ENCODE assay signal across 20 cellular contexts in the genomic region with DNA sequence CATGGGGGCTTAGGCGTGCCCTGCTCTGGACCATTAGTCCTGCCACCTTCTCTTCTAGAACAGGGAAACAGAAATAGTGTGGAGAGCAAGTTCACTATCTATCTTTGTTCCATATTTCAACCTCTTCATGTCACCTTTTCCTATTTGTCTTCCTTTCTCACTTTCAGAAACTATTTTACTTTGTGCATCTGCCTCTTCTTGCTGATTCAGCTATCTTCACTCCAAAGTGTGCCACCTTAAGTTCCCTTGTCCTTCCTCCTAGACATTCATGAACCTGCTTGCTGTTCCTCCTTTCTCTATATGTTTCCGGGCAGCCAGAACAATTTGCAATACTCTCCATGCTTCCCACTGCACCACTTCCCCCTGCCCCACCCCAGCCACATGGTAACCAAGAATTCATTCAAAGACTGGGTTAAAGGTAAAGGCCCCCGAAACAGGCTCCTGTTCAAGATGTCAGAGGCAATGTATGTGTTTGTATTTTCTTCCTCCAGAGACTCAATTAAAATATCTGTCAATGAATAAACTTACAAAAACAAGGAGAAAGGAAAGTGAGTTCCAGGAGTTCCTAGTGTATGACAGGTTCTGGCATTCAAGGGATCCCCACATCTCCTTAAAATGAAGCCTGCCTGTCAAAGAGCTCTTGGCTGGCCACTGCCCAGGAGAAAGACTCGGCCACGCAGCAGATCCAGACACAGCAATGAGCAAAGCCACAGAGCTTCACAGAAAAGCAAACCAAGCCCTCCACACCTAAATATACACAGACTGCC.
DNase-seq lines count a peak whose midpoint lies in the region; ATAC-seq, FAIRE-seq and TF ChIP-seq lines count a peak whose summit lies in the region.
"Had no signal": no experiment of that assay in that cellular context is flagged by ENCODE, and none has a peak within 500 bp of the region (broad histone marks: within the 10 kb centered on the region; RNA-seq: fewer than 3 reads in every experiment).

No MANE protein-coding gene starts in this region.

- H3K27ac Mint-ChIP-seq in WTC11 = no peak overlapping the region
- H3K27ac Mint-ChIP-seq: CD14-positive monocyte; CD8-positive, alpha-beta T cell had no signal

- H3K27me3 Mint-ChIP-seq in WTC11 (ENCODE audit: low read depth) = no peaks in the 10 kb centered on the region

- H3K36me3 ChIP-seq in PC-3 (ENCODE audit: low read depth, low read length) = no peaks in the 10 kb centered on the region
- no peaks in the 10 kb centered on the region for H3K36me3 ChIP-seq in K562 (ENCODE audit: control insufficient read depth, insufficient read depth, low read length)

- H3K9me3 Mint-ChIP-seq in WTC11 = no peaks in the 10 kb centered on the region
- H3K9me3 Mint-ChIP-seq: CD14-positive monocyte; CD8-positive, alpha-beta T cell had no signal

- no peaks in the 10 kb centered on the region for H3K9me3 ChIP-seq in PC-3 (ENCODE audit: low read length)
- no peaks in the 10 kb centered on the region for H3K9me3 ChIP-seq in K562 (replicated peaks; ENCODE audit: control insufficient read depth, insufficient read depth, low read depth, low read length)

- no peak for TF ChIP-seq EP300 in K562 (IDR thresholded peaks at IDR 0.05; ENCODE audit: low read length)

- H3K4me3 ChIP-seq in PC-3 (ENCODE audit: low read length) (no peak overlapping the region), K562 (no peak overlapping the region)
- H3K4me3 ChIP-seq: GM23248 had no signal

- peak; percentile 29 for DNase-seq in M059J (ENCODE audit: low read depth)
- DNase-seq in PC-3 = no peak
- no peak for DNase-seq in K562 (ENCODE audit: extremely low read depth in 1 of 4, low spot score in 3 of 4)
- no peak for DNase-seq in NCI-H2107 (lab: John Stamatoyannopoulos, UW)
- no peak for DNase-seq in WTC11 (ENCODE audit: low spot score)
- DNase-seq: CD8-positive, alpha-beta T cell; COR-L47; DMS153; DMS79 treated with DMSO at 0.1 percent for 48 hours; EL; GM23248 had no signal

- no peaks in the 10 kb centered on the region for H3K27me3 ChIP-seq in PC-3 (ENCODE audit: low read length)
- no peaks in the 10 kb centered on the region for H3K27me3 ChIP-seq in K562 (ENCODE audit: control insufficient read depth in 2 of 2, insufficient read depth in 2 of 2, low read length in 2 of 2)

- H2AFZ ChIP-seq in PC-3 (ENCODE audit: low read length) = no peak overlapping the region
- no peak overlapping the region for H2AFZ ChIP-seq in K562 (ENCODE audit: low read depth, low read length)
- H2AFZ ChIP-seq: GM23248 had no signal

- ATAC-seq in PC-3 (no peak), K562 (no peak), GM19351 (IDR thresholded peaks at IDR 0.05; ENCODE audit: unreplicated experiment) (no peak), WTC11 (no peak)
- ATAC-seq: CD8-positive, alpha-beta T cell; HCT116 had no signal

- 0% methylated on average over 4 of the region's 5 CpGs for WGBS in K562 (ENCODE audit: insufficient coverage, low coverage, missing lambda C conversion rate)

- in situ Hi-C loops in K562 (cut with MboI) = no loop called here

- no peak for TF ChIP-seq RAD21 in K562 (CRISPR knock-in tag; conservative IDR thresholded peaks at IDR 0.05 in 1 of 2, IDR thresholded peaks at IDR 0.05 in 1 of 2)

- H3K4me2 ChIP-seq in PC-3 (ENCODE audit: low read length) (peak overlapping the region; percentile 37), K562 (ENCODE audit: insufficient read depth, low read length) (no peak overlapping the region)

- no peaks in the 10 kb centered on the region for H3K9me2 ChIP-seq in PC-3 (replicated peaks; ENCODE audit: low read length)

- no peaks in the 10 kb centered on the region for H3K36me3 Mint-ChIP-seq in WTC11
- H3K36me3 Mint-ChIP-seq: CD14-positive monocyte; CD8-positive, alpha-beta T cell had no signal

- no peaks in the 10 kb centered on the region for H3K9me1 ChIP-seq in K562 (ENCODE audit: control insufficient read depth, insufficient read depth, low read length)

- BruUV-seq in PC-3 (replicated peaks; lab: Mats Ljungman, UMichigan) = no TSS peak
- BruUV-seq in K562 (replicated peaks; lab: Mats Ljungman, UMichigan) = no TSS peak

- H3K79me2 ChIP-seq in PC-3 (ENCODE audit: low read length) (no peaks in the 10 kb centered on the region), K562 (ENCODE audit: control insufficient read depth, insufficient read depth, low read length) (no peaks in the 10 kb centered on the region)

- no peak for FAIRE-seq in K562 (lab: Jason Lieb, UNC)
- FAIRE-seq: D721Med, G401.6, GM12892, GM19239, H54 had no signal

- H4K20me1 ChIP-seq in PC-3 (ENCODE audit: low read length) (no peaks in the 10 kb centered on the region), K562 (replicated peaks; ENCODE audit: control insufficient read depth, insufficient read depth, low read length) (no peaks in the 10 kb centered on the region)

- H3F3A ChIP-seq in PC-3 (ENCODE audit: low read length, unreplicated experiment) = no peaks in the 10 kb centered on the region

- H3K4me1 ChIP-seq in PC-3 (ENCODE audit: insufficient read depth, low read length) (peaks cover 41% of the 10 kb centered on the region), K562 (replicated peaks in 1 of 2; ENCODE audit: control insufficient read depth in 2 of 2, insufficient read depth in 2 of 2, low read length in 2 of 2) (no peaks in the 10 kb centered on the region)

- no peak for TF ChIP-seq POLR2A in K562 (conservative IDR thresholded peaks at IDR 0.05)

- H3K4me1 Mint-ChIP-seq in WTC11 = no peaks in the 10 kb centered on the region
- H3K4me1 Mint-ChIP-seq: CD14-positive monocyte had no signal

- H3K4me3 Mint-ChIP-seq in WTC11 = no peak overlapping the region
- H3K4me3 Mint-ChIP-seq: CD14-positive monocyte; CD8-positive, alpha-beta T cell had no signal

- CTCF ChIA-PET in PC-3 (lab: Charles Lee) = interaction anchor here (0.6 to 0.9 kb wide), 2 partner anchors 22 to 107 kb away, joined by 3 read pairs; no protein-coding TSS in a partner anchor
- CTCF ChIA-PET in K562 (lab: Yijun Ruan, JAX; ENCODE audit: low intra/inter-chr PET ratio) = no interaction called here
- CTCF ChIA-PET in WTC11 (lab: Charles Lee) = no interaction called here

- no peak overlapping the region for H3K9ac ChIP-seq in PC-3 (ENCODE audit: low read length)
- no peak overlapping the region for H3K9ac ChIP-seq in K562 (ENCODE audit: insufficient read depth in 1 of 2, low read depth in 2 of 2, low read length in 2 of 2)
- H3K9ac ChIP-seq: GM23248 had no signal

- intact Hi-C loops in PC-3 (cut with micrococcal nuclease) (loop anchor here (2.0 to 5.0 kb wide), 2 partner anchors 23 to 44 kb away; no protein-coding TSS in a partner anchor), K562 (cut with micrococcal nuclease) (no loop called here)

- POLR2A ChIA-PET in PC-3 (lab: Charles Lee; ENCODE audit: unreplicated experiment) (no interaction called here), K562 (lab: Yijun Ruan, JAX) (interaction anchor here (1.2 kb wide), 1 partner anchor 14 kb away, joined by 4 read pairs; no protein-coding TSS in a partner anchor), WTC11 (lab: Charles Lee) (no interaction called here)

- H3K27ac ChIP-seq in PC-3 (ENCODE audit: low read length) (peak overlapping the region; percentile 47), K562 (ENCODE audit: extremely low read depth, low read depth, low read length) (no peak overlapping the region)
- H3K27ac ChIP-seq: GM23248, HL-60 had no signal

- TF ChIP-seq CTCF in PC-3 (conservative IDR thresholded peaks at IDR 0.05; ENCODE audit: low read depth, low read length) (no peak), K562 (IDR thresholded peaks at IDR 0.05 in 2 of 3, conservative IDR thresholded peaks at IDR 0.05 in 1 of 3; ENCODE audit: insufficient read depth in 2 of 3, low read depth in 1 of 3, low read length in 3 of 3) (no peak), WTC11 (IDR thresholded peaks at IDR 0.05) (no peak)

TF ChIP-seq in K562, 482 proteins besides CTCF, POLR2A, EP300 and RAD21:
- no peak for TF ChIP-seq NCOA2 (IDR thresholded peaks at IDR 0.05; ENCODE audit: partially characterized antibody in 2 of 2)
- TF ChIP-seq MAFF (IDR thresholded peaks at IDR 0.05; ENCODE audit: low read length) = peak; percentile 6; the same call in 1 of the 2 replicates
- TF ChIP-seq ZNF384 (IDR thresholded peaks at IDR 0.05; ENCODE audit: low read depth, low read length) = no peak
- TF ChIP-seq HOXB6 (CRISPR knock-in tag; IDR thresholded peaks at IDR 0.05; ENCODE audit: borderline replicate concordance) = no peak
- peak; percentile 37; the same call in 1 of the 2 replicates for TF ChIP-seq C11orf30 (IDR thresholded peaks at IDR 0.05; ENCODE audit: low read depth)
- TF ChIP-seq STAT5A (IDR thresholded peaks at IDR 0.05; ENCODE audit: borderline replicate concordance, low read length) = no peak
- no peak for TF ChIP-seq MTF1 (CRISPR knock-in tag; IDR thresholded peaks at IDR 0.05; ENCODE audit: borderline replicate concordance)
- peak; percentile 53; the same call in 1 of the 2 replicates for TF ChIP-seq ZNF316 (IDR thresholded peaks at IDR 0.05)

TF ChIP-seq in WTC11, 78 proteins besides CTCF, POLR2A, EP300 and RAD21 (continues in another document):
- TF ChIP-seq, protein P1, sequence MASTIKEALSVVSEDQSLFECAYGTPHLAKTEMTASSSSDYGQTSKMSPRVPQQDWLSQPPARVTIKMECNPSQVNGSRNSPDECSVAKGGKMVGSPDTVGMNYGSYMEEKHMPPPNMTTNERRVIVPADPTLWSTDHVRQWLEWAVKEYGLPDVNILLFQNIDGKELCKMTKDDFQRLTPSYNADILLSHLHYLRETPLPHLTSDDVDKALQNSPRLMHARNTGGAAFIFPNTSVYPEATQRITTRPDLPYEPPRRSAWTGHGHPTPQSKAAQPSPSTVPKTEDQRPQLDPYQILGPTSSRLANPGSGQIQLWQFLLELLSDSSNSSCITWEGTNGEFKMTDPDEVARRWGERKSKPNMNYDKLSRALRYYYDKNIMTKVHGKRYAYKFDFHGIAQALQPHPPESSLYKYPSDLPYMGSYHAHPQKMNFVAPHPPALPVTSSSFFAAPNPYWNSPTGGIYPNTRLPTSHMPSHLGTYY (CRISPR knock-in tag; IDR thresholded peaks at IDR 0.05) = no peak
